Comparison of ENCODE assay signal across 8 cellular contexts in the genomic region with DNA sequence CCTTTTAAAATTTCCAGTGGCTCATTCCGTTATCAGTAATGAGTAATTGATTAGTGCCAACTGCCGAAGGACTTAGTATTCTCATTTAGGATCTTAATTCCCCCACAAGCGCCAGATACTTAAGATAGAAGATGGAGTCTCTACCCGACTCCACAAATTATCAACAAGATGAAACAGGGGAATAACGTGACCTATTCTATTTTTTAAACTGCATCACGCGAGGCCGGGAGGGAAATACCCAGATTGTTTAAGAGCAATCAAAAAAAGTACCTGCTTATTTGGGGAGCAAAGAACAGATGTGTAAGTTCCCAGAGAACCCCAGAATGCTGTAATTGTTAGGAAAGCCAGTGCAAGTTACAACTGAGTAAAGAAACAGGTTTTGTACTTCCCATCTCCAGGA. TPM values are rescaled to one million over a fixed set of nuclear protein-coding genes. Genes with fewer than 3 reads are reported as not detected.
DNase-seq lines count a peak whose midpoint lies in the region; ATAC-seq and TF ChIP-seq lines count a peak whose summit lies in the region.

No MANE protein-coding gene starts in this region.

- H3K36me3 Mint-ChIP-seq in activated T-helper 17 cell treated with anti-CD3 and anti-CD28 coated beads, Interleukin-2, amount 50 U/mL, for 72 hours (ENCODE audit: low read depth) = peaks cover 13% of the 10 kb centered on the region

- intact Hi-C loops in heart right ventricle (cut with DNase I) = loop anchor here in 9 of 10 donors (1.0 to 10.0 kb wide), 8 partner anchors 56 to 211 kb away; no protein-coding TSS in a partner anchor
- intact Hi-C loops in left cardiac atrium (cut with DNase I) = loop anchor here (1.0 to 5.0 kb wide), 2 partner anchors 149 to 151 kb away; no protein-coding TSS in a partner anchor
- intact Hi-C loops in right lobe of liver (cut with DNase I) = loop anchor here (10.0 kb wide), 1 partner anchor 149 kb away; no protein-coding TSS in a partner anchor

- 25 to 30% methylated on average over 8 of the region's 8 CpGs for WGBS in heart right ventricle, 2 donors
- WGBS in right lobe of liver (ENCODE audit: insufficient coverage, low coverage, low lambda C conversion rate, missing lambda C conversion rate) = 18% methylated on average over 8 of the region's 8 CpGs
- 41% methylated on average over 8 of the region's 8 CpGs for WGBS in urinary bladder

- TF ChIP-seq CTCF in heart right ventricle (IDR thresholded peaks at IDR 0.05) (peak in 1 of 9 donors; percentile 2), right lobe of liver (IDR thresholded peaks at IDR 0.05) (no peak)

- CTCF ChIA-PET in HEK293T (lab: Yijun Ruan, JAX) = interaction anchor here (1.0 to 4.9 kb wide), 15 partner anchors 11 to 242 kb away, joined by 4 to 102 read pairs (median 6); no protein-coding TSS in a partner anchor

- H3K9me3 Mint-ChIP-seq in activated T-helper 17 cell treated with anti-CD3 and anti-CD28 coated beads, Interleukin-2, amount 50 U/mL, for 72 hours = no peaks in the 10 kb centered on the region

- peak overlapping the region in 9 of 10 donors; percentile 71 to 99 (median 82) for H3K4me3 ChIP-seq in heart right ventricle
- H3K4me3 ChIP-seq in right lobe of liver = peak overlapping the region; percentile 90 to 96 (median 95)
- peak overlapping the region; percentile 81 for H3K4me3 ChIP-seq in urinary bladder (ENCODE audit: low read depth, low read length)

- H3K9me3 ChIP-seq in heart right ventricle (peaks cover 0 to 10% (median 0%) of the 10 kb centered on the region in 11 donors), right lobe of liver (no peaks in the 10 kb centered on the region)

- H3K27me3 Mint-ChIP-seq in activated T-helper 17 cell treated with anti-CD3 and anti-CD28 coated beads, Interleukin-2, amount 50 U/mL, for 72 hours = no peaks in the 10 kb centered on the region

- H3K36me3 ChIP-seq in heart right ventricle (no peaks in the 10 kb centered on the region), right lobe of liver (no peaks in the 10 kb centered on the region), urinary bladder (ENCODE audit: insufficient read depth) (no peaks in the 10 kb centered on the region)

- peak overlapping the region in 9 of 10 donors; percentile 82 to 97 (median 93) for H3K27ac ChIP-seq in heart right ventricle
- H3K27ac ChIP-seq in right lobe of liver = peak overlapping the region in 2 of 3 donors; percentile 93
- peak overlapping the region; percentile 94 for H3K27ac ChIP-seq in urinary bladder (ENCODE audit: low read depth)

- TF ChIP-seq POLR2A in right lobe of liver (IDR thresholded peaks at IDR 0.05) = no peak

- DNase-seq in heart right ventricle (no peak), left cardiac atrium (no peak), right lobe of liver (no peak), HEK293T (ENCODE audit: extremely low spot score) (no peak), NCI-H226 (no peak)

- POLR2A ChIA-PET in HEK293T (lab: Yijun Ruan, JAX) = interaction anchor here (1.2 to 3.7 kb wide), 3 partner anchors 142 to 153 kb away, joined by 3 to 41 read pairs (median 6); no protein-coding TSS in a partner anchor

- peak overlapping the region; percentile 86 for H3K27ac Mint-ChIP-seq in activated T-helper 17 cell treated with anti-CD3 and anti-CD28 coated beads, Interleukin-2, amount 50 U/mL, for 72 hours

- ATAC-seq in heart right ventricle (no peak), left cardiac atrium (no peak), right lobe of liver (no peak), GM21447 (IDR thresholded peaks at IDR 0.05; ENCODE audit: unreplicated experiment) (no peak)
- no peak for ATAC-seq in activated T-helper 17 cell treated with anti-CD3 and anti-CD28 coated beads, Interleukin-2, amount 50 U/mL, for 72 hours (replicated peaks)

- H3K4me1 ChIP-seq in heart right ventricle (peaks cover 0 to 37% (median 24%) of the 10 kb centered on the region in 9 donors), right lobe of liver (peaks cover 0 to 19% (median 7%) of the 10 kb centered on the region in 4 donors), urinary bladder (ENCODE audit: insufficient read depth) (peaks cover 1% of the 10 kb centered on the region)

- H3K27me3 ChIP-seq in heart right ventricle = no peaks in the 10 kb centered on the region
- no peaks in the 10 kb centered on the region for H3K27me3 ChIP-seq in right lobe of liver

- H3K4me3 Mint-ChIP-seq in activated T-helper 17 cell treated with anti-CD3 and anti-CD28 coated beads, Interleukin-2, amount 50 U/mL, for 72 hours = peak overlapping the region; percentile 97

- peaks cover 22% of the 10 kb centered on the region for H3K4me1 Mint-ChIP-seq in activated T-helper 17 cell treated with anti-CD3 and anti-CD28 coated beads, Interleukin-2, amount 50 U/mL, for 72 hours

TF ChIP-seq in HEK293T, 16 proteins besides CTCF, POLR2A, EP300 and RAD21:
- TF ChIP-seq, protein P1, sequence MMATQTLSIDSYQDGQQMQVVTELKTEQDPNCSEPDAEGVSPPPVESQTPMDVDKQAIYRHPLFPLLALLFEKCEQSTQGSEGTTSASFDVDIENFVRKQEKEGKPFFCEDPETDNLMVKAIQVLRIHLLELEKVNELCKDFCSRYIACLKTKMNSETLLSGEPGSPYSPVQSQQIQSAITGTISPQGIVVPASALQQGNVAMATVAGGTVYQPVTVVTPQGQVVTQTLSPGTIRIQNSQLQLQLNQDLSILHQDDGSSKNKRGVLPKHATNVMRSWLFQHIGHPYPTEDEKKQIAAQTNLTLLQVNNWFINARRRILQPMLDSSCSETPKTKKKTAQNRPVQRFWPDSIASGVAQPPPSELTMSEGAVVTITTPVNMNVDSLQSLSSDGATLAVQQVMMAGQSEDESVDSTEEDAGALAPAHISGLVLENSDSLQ (IDR thresholded peaks at IDR 0.05) = no peak
- TF ChIP-seq L3MBTL2 (conservative IDR thresholded peaks at IDR 0.05) = no peak
- no peak for TF ChIP-seq NFRKB (IDR thresholded peaks at IDR 0.05)
- TF ChIP-seq CTBP1 (IDR thresholded peaks at IDR 0.05; ENCODE audit: borderline replicate concordance) = no peak
- no peak for TF ChIP-seq SP1 (IDR thresholded peaks at IDR 0.05)
- no peak for TF ChIP-seq SUZ12 (IDR thresholded peaks at IDR 0.05)
- TF ChIP-seq LEF1 (IDR thresholded peaks at IDR 0.05; ENCODE audit: borderline replicate concordance) = no peak
- TF ChIP-seq FOXK2 (IDR thresholded peaks at IDR 0.05) = no peak
- TF ChIP-seq ARNT (IDR thresholded peaks at IDR 0.05) = no peak
- no peak for TF ChIP-seq FOXA1 (IDR thresholded peaks at IDR 0.05)
- no peak for TF ChIP-seq ELF4 (IDR thresholded peaks at IDR 0.05)
- TF ChIP-seq TARDBP (IDR thresholded peaks at IDR 0.05) = no peak
- TF ChIP-seq HDGF (IDR thresholded peaks at IDR 0.05; ENCODE audit: borderline replicate concordance) = no peak
- no peak for TF ChIP-seq BHLHE40 (IDR thresholded peaks at IDR 0.05; ENCODE audit: borderline replicate concordance)
TF ChIP-seq in HEK293T: peak in this region for 0.

RNA-seq across cellular contexts. Expression of a gene that starts 1.1 kb away (rescaled TPM):
- total RNA-seq in heart right ventricle = 10 to 100 TPM; 21.8 to 35.7 (median 28.4) TPM
- 1 to 10 TPM; 5.1 to 8.3 TPM for polyA plus RNA-seq in heart right ventricle
- 1 to 10 TPM; 6.6 to 9.7 TPM for total RNA-seq in left cardiac atrium
- 10 to 100 TPM; 13.8 to 20.1 TPM for total RNA-seq in activated T-helper 17 cell treated with anti-CD3 and anti-CD28 coated beads, Interleukin-2, amount 50 U/mL, for 72 hours
- 10 to 100 TPM in 1 of 6 experiments, 1 to 10 TPM in 5; 5.0 to 10.4 (median 6.9) TPM for total RNA-seq in right lobe of liver
- total RNA-seq in urinary bladder = 19.4 TPM
- 11.3 TPM for polyA plus RNA-seq in urinary bladder

RNA-seq across cellular contexts. Expression of a gene that starts 29.0 kb away (rescaled TPM):
- total RNA-seq in heart right ventricle (10 to 100 TPM; 10.1 to 20.6 (median 16.9) TPM), left cardiac atrium (1 to 10 TPM; 5.9 to 6.4 TPM), right lobe of liver (1 to 10 TPM; 4.8 to 8.7 (median 5.2) TPM), urinary bladder (8.6 TPM)
- polyA plus RNA-seq in heart right ventricle (1 to 10 TPM; 2.9 to 5.6 TPM), urinary bladder (9.2 TPM)
- 1 to 10 TPM; 3.4 to 5.7 TPM for total RNA-seq in activated T-helper 17 cell treated with anti-CD3 and anti-CD28 coated beads, Interleukin-2, amount 50 U/mL, for 72 hours
